In the genomic region with DNA sequence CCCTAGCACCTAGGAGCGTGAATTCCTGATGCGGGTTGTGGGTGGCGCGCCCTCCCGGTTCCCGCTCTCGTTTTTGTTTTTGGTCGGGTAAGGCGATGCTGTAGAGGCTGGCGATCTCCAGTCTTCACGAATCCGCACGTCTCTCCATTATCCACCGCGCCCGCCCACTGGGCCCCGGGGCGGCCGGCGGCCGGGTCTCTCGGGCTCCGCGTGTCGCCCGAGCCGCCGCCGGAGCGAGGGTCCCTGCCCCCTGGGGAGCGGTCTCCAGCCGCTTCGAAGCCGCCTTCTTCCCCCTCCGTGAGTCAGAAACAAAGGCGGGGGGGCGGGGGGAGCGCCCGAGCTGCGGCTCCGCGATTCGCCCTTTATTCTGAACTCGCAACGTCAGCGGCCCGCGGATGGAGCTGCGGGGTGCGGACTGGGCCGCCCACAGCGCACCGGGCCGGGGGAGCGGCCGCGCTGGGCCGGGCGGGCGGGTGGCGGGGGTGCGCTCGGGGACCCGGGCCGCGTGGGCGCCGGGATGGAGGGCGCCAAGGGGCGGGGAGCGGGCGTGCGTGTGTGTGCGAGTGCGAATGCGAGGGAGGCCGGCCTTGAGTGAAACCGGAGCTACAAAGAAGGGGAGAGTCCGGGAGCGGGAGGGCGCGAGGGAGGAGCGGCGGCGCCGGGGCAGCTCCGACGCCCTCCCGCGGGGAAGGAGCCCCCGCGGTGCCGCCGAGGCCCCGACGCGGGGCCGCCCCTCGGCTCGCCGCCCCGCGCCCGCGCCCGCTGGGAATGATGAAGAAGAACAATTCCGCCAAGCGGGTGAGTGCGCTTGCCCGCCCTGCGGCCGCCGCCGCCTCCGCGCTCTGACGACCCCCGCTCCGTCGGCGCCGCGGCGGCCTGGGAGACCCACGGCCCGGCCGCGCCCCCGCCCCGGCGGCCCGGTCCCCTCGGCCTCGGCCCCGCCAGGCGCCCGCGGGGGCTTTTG, we compare ENCODE assay signal across 8 cellular contexts. TPM values are rescaled to one million over a fixed set of nuclear protein-coding genes. Genes with fewer than 3 reads are reported as not detected.
DNase-seq lines count a peak whose midpoint lies in the region; ATAC-seq lines count a peak whose summit lies in the region.

A gene with protein sequence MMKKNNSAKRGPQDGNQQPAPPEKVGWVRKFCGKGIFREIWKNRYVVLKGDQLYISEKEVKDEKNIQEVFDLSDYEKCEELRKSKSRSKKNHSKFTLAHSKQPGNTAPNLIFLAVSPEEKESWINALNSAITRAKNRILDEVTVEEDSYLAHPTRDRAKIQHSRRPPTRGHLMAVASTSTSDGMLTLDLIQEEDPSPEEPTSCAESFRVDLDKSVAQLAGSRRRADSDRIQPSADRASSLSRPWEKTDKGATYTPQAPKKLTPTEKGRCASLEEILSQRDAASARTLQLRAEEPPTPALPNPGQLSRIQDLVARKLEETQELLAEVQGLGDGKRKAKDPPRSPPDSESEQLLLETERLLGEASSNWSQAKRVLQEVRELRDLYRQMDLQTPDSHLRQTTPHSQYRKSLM (plus strand): TSS at position 427 of the 964 bp plus-strand sequence. CDS start 342 bp downstream, at position 769.

- H3K27me3 ChIP-seq in ectodermal cell (ENCODE audit: control insufficient read depth, insufficient read depth, low read length, poor library complexity, severe bottlenecking), result no peaks in the 10 kb centered on the region

- 0% methylated on average over 138 of the region's 138 CpGs for WGBS in ectodermal cell, 2 experiments

- DNase-seq in NCI-H345 (lab: John Stamatoyannopoulos, UW), result peak; percentile 90
- peak; percentile 55 to 79 for DNase-seq in activated CD8-positive, alpha-beta memory T cell treated with anti-CD3 and anti-CD28 coated beads for 1 hour (ENCODE audit: extremely low read depth in 1 of 2, low read depth in 1 of 2)
- peak; percentile 86 to 91 for DNase-seq in lung microvascular endothelial cell (ENCODE audit: low read depth in 2 of 2)
- DNase-seq in stimulated activated CD8-positive, alpha-beta memory T cell treated with anti-CD3 and anti-CD28 coated beads, Interleukin-12 subunit alpha, Interleukin-12 subunit beta, amount 100 ng/mL, for 1 hour (ENCODE audit: low read depth), result peak; percentile 79

- H3K4me1 ChIP-seq in ectodermal cell (ENCODE audit: control insufficient read depth, insufficient read depth, low read length), result peaks cover 10% of the 10 kb centered on the region

- H3K27ac ChIP-seq in ectodermal cell (ENCODE audit: insufficient read depth, low read depth, low read length, poor library complexity, severe bottlenecking), result peak within 1 kb of the TSS; percentile 83

- H3K9me3 ChIP-seq in ectodermal cell (ENCODE audit: control insufficient read depth, low read length), result no peaks in the 10 kb centered on the region

- H3K36me3 ChIP-seq in ectodermal cell (ENCODE audit: control insufficient read depth, insufficient read depth, low read length), result peaks cover 11% of the 10 kb centered on the region

- ATAC-seq in HG02642 (IDR thresholded peaks at IDR 0.05; ENCODE audit: poor library complexity, unreplicated experiment) (peak; percentile 48), GM19035 (IDR thresholded peaks at IDR 0.05; ENCODE audit: unreplicated experiment) (no peak)

- H3K4me3 ChIP-seq in GM08714 (ENCODE audit: low read length) (peak within 1 kb of the TSS; percentile 92), ectodermal cell (ENCODE audit: insufficient read depth, low read depth, low read length) (peak within 1 kb of the TSS; percentile 95)

RNA-seq across cellular contexts. Expression of the gene that starts here (rescaled TPM):
- 67.7 TPM for polyA plus RNA-seq in ectodermal cell (2013, experiment 1 of 4)
- 74.6 TPM for polyA plus RNA-seq in ectodermal cell (2013, experiment 2 of 4)
- polyA plus RNA-seq in ectodermal cell (2013, experiment 3 of 4), result 57.1 TPM
- polyA plus RNA-seq in ectodermal cell (2013, experiment 4 of 4), result 65.9 TPM
- 39.0 and 57.5 TPM in 2 replicates for total RNA-seq in lung microvascular endothelial cell
